ENCODE assay signal across 8 cellular contexts in the genomic region with DNA sequence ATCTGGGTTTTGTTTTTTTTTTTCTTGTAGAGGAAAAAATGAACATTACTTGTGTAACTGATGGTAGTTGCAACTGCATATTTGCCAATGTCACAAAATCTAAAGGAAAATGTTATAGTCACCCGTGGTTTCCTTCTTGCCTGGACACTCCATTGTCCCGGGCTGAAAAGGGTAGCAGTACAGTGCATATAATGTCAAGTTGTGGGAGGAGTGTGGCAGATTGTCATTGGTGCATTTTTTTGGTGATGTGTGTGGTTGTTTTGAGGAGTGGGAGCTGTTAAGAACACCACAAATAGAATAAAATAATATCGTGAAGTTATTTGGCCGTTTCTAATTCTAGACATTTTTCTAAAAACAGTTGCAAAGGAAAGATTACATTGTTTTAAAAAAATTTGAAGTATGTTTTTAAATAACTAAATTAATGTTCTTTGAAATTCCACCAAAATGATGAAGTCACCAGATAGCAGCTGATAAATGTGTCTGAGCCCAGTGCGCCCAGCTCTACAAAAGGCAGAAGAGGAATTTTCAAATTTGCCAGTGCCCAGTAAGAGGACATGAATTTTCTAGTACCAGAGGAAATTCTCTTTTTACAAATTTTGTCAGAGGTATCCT. TPM values are rescaled to one million over a fixed set of nuclear protein-coding genes. Genes with fewer than 3 reads are reported as not detected.
DNase-seq lines count a peak whose midpoint lies in the region; ATAC-seq and TF ChIP-seq lines count a peak whose summit lies in the region.

No MANE protein-coding gene starts in this region.

- CTCF ChIA-PET in activated B cell treated with CpG ODN at 0.5 μM for 24 hours (lab: Charles Lee): no interaction called here

- H3K9me3 Mint-ChIP-seq in activated B cell treated with CpG ODN at 0.5 μM for 24 hours: no peaks in the 10 kb centered on the region

- intact Hi-C loops in activated B cell treated with CpG ODN at 0.5 μM for 24 hours (cut with micrococcal nuclease): loop anchor here (5.0 kb wide), 2 partner anchors 374 to 449 kb away; a partner anchor contains a TSS

- POLR2A ChIA-PET in activated B cell treated with CpG ODN at 0.5 μM for 24 hours (lab: Charles Lee): no interaction called here

- H3K4me3 ChIP-seq in skin epidermis: peak overlapping the region; percentile 70 to 96 (median 85)

- H3K27ac Mint-ChIP-seq in activated B cell treated with CpG ODN at 0.5 μM for 24 hours: peak overlapping the region; percentile 47

- DNase-seq in stimulated activated CD4-positive, alpha-beta T cell treated with anti-CD3 and anti-CD28 coated beads, Interleukin-15, amount 100 ng/mL, for 24 hours: peak; percentile 20
- DNase-seq in stimulated activated CD4-positive, alpha-beta T cell treated with anti-CD3 and anti-CD28 coated beads, Interleukin-4, amount 100 ng/mL, for 1 hour: no peak
- DNase-seq in activated B cell treated with CpG ODN at 0.5 μM for 24 hours (no peak), hepatic stellate cell (ENCODE audit: low spot score) (peak; percentile 55), activated gamma-delta T cell treated with Interleukin-2 at 50 U/mL for 16 hours (no peak), COLO829 (ENCODE audit: low spot score) (no peak), NCI-H446 treated with DMSO at 0.1 percent for 48 hours (lab: John Stamatoyannopoulos, UW) (no peak)

- peak overlapping the region; percentile 87 for H3K4me3 Mint-ChIP-seq in activated B cell treated with CpG ODN at 0.5 μM for 24 hours

- peaks cover 4% of the 10 kb centered on the region for H3K27me3 Mint-ChIP-seq in activated B cell treated with CpG ODN at 0.5 μM for 24 hours

- no peak for TF ChIP-seq CTCF in activated B cell treated with CpG ODN at 0.5 μM for 24 hours (IDR thresholded peaks at IDR 0.05)

- peaks cover 30% of the 10 kb centered on the region for H3K4me1 Mint-ChIP-seq in activated B cell treated with CpG ODN at 0.5 μM for 24 hours

- peak overlapping the region in 5 of 21 experiments; percentile 77 to 88 (median 79) for H3K27ac ChIP-seq in skin epidermis

- H3K36me3 Mint-ChIP-seq in activated B cell treated with CpG ODN at 0.5 μM for 24 hours (ENCODE audit: low read depth): no peaks in the 10 kb centered on the region

- no peak for ATAC-seq in activated B cell treated with CpG ODN at 0.5 μM for 24 hours (ENCODE audit: low read depth)

RNA-seq across cellular contexts. Expression of a gene that starts 1.3 kb away (rescaled TPM):
- 4.2 and 6.2 TPM in 2 replicates for total RNA-seq in activated B cell treated with CpG ODN at 0.5 μM for 24 hours

RNA-seq across cellular contexts. Expression of a gene that starts 33.2 kb away (rescaled TPM):
- not detected in 2 replicates for total RNA-seq in activated B cell treated with CpG ODN at 0.5 μM for 24 hours

Comparison
In these comparisons a context has a peak if more than half of its experiments do, and no peak if none do; other contexts are left out.
1. DNase-seq: peak in stimulated activated CD4-positive, alpha-beta T cell treated with anti-CD3 and anti-CD28 coated beads, Interleukin-15, amount 100 ng/mL, for 24 hours (single experiment) and hepatic stellate cell (single experiment); none in stimulated activated CD4-positive, alpha-beta T cell treated with anti-CD3 and anti-CD28 coated beads, Interleukin-4, amount 100 ng/mL, for 1 hour (single experiment), activated B cell treated with CpG ODN at 0.5 μM for 24 hours (single experiment), activated gamma-delta T cell treated with Interleukin-2 at 50 U/mL for 16 hours (single experiment), COLO829 (single experiment) and NCI-H446 treated with DMSO at 0.1 percent for 48 hours (single experiment).